In genomic region chr20:32922466-32922865, GRCh38 we compare ENCODE assay signal across 14 cellular contexts.
DNase-seq lines count a peak whose midpoint lies in the region; ATAC-seq, FAIRE-seq and TF ChIP-seq lines count a peak whose summit lies in the region.
"Had no signal": no experiment of that assay in that cellular context is flagged by ENCODE, and none has a peak within 500 bp of the region (broad histone marks: within the 10 kb centered on the region; RNA-seq: fewer than 3 reads in every experiment).

No MANE protein-coding gene starts in this region.

- H4K20me1 ChIP-seq in K562 (replicated peaks; ENCODE audit: control insufficient read depth, insufficient read depth, low read length) (no peaks in the 10 kb centered on the region), osteoblast (ENCODE audit: insufficient read depth, low read length) (no peaks in the 10 kb centered on the region)

- no peak overlapping the region for H3K9ac ChIP-seq in K562 (ENCODE audit: insufficient read depth in 1 of 2, low read depth in 2 of 2, low read length in 2 of 2)

- ATAC-seq in A549 (no peak), K562 (no peak)
- ATAC-seq: CD8-positive, alpha-beta T cell had no signal

- H3K36me3 ChIP-seq in K562 (ENCODE audit: control insufficient read depth, insufficient read depth, low read length) (no peaks in the 10 kb centered on the region), osteoblast (ENCODE audit: insufficient read depth, low read length) (no peaks in the 10 kb centered on the region), vagina (no peaks in the 10 kb centered on the region), prostate gland (no peaks in the 10 kb centered on the region)

- H2AFZ ChIP-seq in K562 (ENCODE audit: low read depth, low read length) (no peak overlapping the region), osteoblast (ENCODE audit: low read length) (no peak overlapping the region)

- no peak overlapping the region for H3K4me3 ChIP-seq in A549
- no peak overlapping the region for H3K4me3 ChIP-seq in K562
- no peak overlapping the region for H3K4me3 ChIP-seq in osteoblast (ENCODE audit: insufficient read depth, low read length)
- H3K4me3 ChIP-seq in vagina, result no peak overlapping the region
- no peak overlapping the region for H3K4me3 ChIP-seq in prostate gland

- H3K79me2 ChIP-seq in K562 (ENCODE audit: control insufficient read depth, insufficient read depth, low read length) (no peaks in the 10 kb centered on the region), osteoblast (ENCODE audit: insufficient read depth, low read length) (no peaks in the 10 kb centered on the region)

- FAIRE-seq in A549 (lab: Jason Lieb, UNC), result no peak
- FAIRE-seq in K562 (lab: Jason Lieb, UNC), result no peak
- FAIRE-seq: H1 had no signal

- H3K27me3 ChIP-seq in K562 (ENCODE audit: control insufficient read depth in 2 of 2, insufficient read depth in 2 of 2, low read length in 2 of 2), result peaks cover 2 to 39% of the 10 kb centered on the region in 2 experiments; a peak in 4 of 5 replicates
- no peaks in the 10 kb centered on the region for H3K27me3 ChIP-seq in osteoblast (ENCODE audit: insufficient read depth, low read length)
- H3K27me3 ChIP-seq in vagina, result no peaks in the 10 kb centered on the region
- H3K27me3 ChIP-seq in prostate gland (replicated peaks; ENCODE audit: insufficient read depth), result no peaks in the 10 kb centered on the region

- in situ Hi-C loops in K562 (cut with MboI), result no loop called here

- no peak for TF ChIP-seq EP300 in A549 (IDR thresholded peaks at IDR 0.05)
- TF ChIP-seq EP300 in K562 (IDR thresholded peaks at IDR 0.05; ENCODE audit: low read length), result no peak

- no TSS peak for BruUV-seq in K562 (replicated peaks; lab: Mats Ljungman, UMichigan)

- H3K4me1 ChIP-seq in A549 (no peaks in the 10 kb centered on the region), K562 (replicated peaks in 1 of 2; ENCODE audit: control insufficient read depth in 2 of 2, insufficient read depth in 2 of 2, low read length in 2 of 2) (no peaks in the 10 kb centered on the region; a peak in 1 of 5 replicates), osteoblast (ENCODE audit: insufficient read depth, low read length) (no peaks in the 10 kb centered on the region), vagina (no peaks in the 10 kb centered on the region), prostate gland (replicated peaks) (no peaks in the 10 kb centered on the region)

- no peaks in the 10 kb centered on the region; the same call in 2 of the 3 replicates for H3K9me3 ChIP-seq in A549
- H3K9me3 ChIP-seq in K562 (replicated peaks; ENCODE audit: control insufficient read depth, insufficient read depth, low read depth, low read length), result no peaks in the 10 kb centered on the region
- no peaks in the 10 kb centered on the region for H3K9me3 ChIP-seq in osteoblast (ENCODE audit: low read depth, low read length)
- H3K9me3 ChIP-seq in vagina, result no peaks in the 10 kb centered on the region
- no peaks in the 10 kb centered on the region for H3K9me3 ChIP-seq in prostate gland

- H3K9me1 ChIP-seq in K562 (ENCODE audit: control insufficient read depth, insufficient read depth, low read length), result no peaks in the 10 kb centered on the region

- DNase-seq in A549 (ENCODE audit: low read depth in 1 of 2, low spot score in 1 of 2), result no peak
- DNase-seq in K562 (ENCODE audit: extremely low read depth in 1 of 4, low spot score in 3 of 4), result no peak
- peak; percentile 39 for DNase-seq in osteoblast (ENCODE audit: insufficient read length, low spot score, missing footprints)
- peak; percentile 14 to 64 for DNase-seq in vagina (ENCODE audit: extremely low spot score in 2 of 2)
- DNase-seq in stimulated activated naive CD4-positive, alpha-beta T cell (lab: John Stamatoyannopoulos, UW), result no peak
- no peak for DNase-seq in prostate gland (ENCODE audit: low spot score)
- DNase-seq: ACHN; Calu3; CD8-positive, alpha-beta T cell; DMS79 treated with DMSO at 0.1 percent for 48 hours; GF-D8; H9; IMR-90 had no signal

- TF ChIP-seq POLR2A in A549 (IDR thresholded peaks at IDR 0.05; ENCODE audit: low read length), result no peak
- TF ChIP-seq POLR2A in K562 (conservative IDR thresholded peaks at IDR 0.05), result no peak
- TF ChIP-seq POLR2A in vagina (IDR thresholded peaks at IDR 0.05), result no peak
- no peak for TF ChIP-seq POLR2A in prostate gland (IDR thresholded peaks at IDR 0.05)

- POLR2A ChIA-PET in A549 (lab: Yijun Ruan, JAX) (no interaction called here), K562 (lab: Yijun Ruan, JAX) (interaction anchor here (1.0 to 1.7 kb wide), 2 partner anchors 13 to 23 kb away, joined by 4 to 5 read pairs; no protein-coding TSS in a partner anchor)

- WGBS in A549 (ENCODE audit: missing lambda C conversion rate), result 22% methylated on average over 3 of the region's 3 CpGs
- 0% methylated on average over 3 of the region's 3 CpGs for WGBS in K562 (ENCODE audit: insufficient coverage, low coverage, missing lambda C conversion rate)
- 83% methylated on average over 3 of the region's 3 CpGs for WGBS in prostate gland

- no peak for TF ChIP-seq RAD21 in A549 (conservative IDR thresholded peaks at IDR 0.05 in 1 of 2, IDR thresholded peaks at IDR 0.05 in 1 of 2)
- TF ChIP-seq RAD21 in K562 (CRISPR knock-in tag; conservative IDR thresholded peaks at IDR 0.05 in 1 of 2, IDR thresholded peaks at IDR 0.05 in 1 of 2), result no peak

- CTCF ChIA-PET in A549 (lab: Yijun Ruan, JAX) (interaction anchor here (1.5 kb wide), 1 partner anchor 22 kb away, joined by 3 read pairs; no protein-coding TSS in a partner anchor), K562 (lab: Yijun Ruan, JAX; ENCODE audit: low intra/inter-chr PET ratio) (no interaction called here)

- no peak overlapping the region for H3K4me2 ChIP-seq in A549
- H3K4me2 ChIP-seq in K562 (ENCODE audit: insufficient read depth, low read length), result no peak overlapping the region
- H3K4me2 ChIP-seq in osteoblast (ENCODE audit: insufficient read depth, low read length), result no peak overlapping the region

- intact Hi-C loops in K562 (cut with micrococcal nuclease) (no loop called here), vagina (cut with DNase I) (no loop called here), prostate gland (cut with DNase I) (no loop called here)

- H3K27ac ChIP-seq in A549, result no peak overlapping the region
- H3K27ac ChIP-seq in K562 (ENCODE audit: extremely low read depth, low read depth, low read length), result no peak overlapping the region
- H3K27ac ChIP-seq in osteoblast (ENCODE audit: low read depth, low read length), result no peak overlapping the region
- no peak overlapping the region for H3K27ac ChIP-seq in vagina
- no peak overlapping the region for H3K27ac ChIP-seq in prostate gland

- no peak for TF ChIP-seq CTCF in A549 (IDR thresholded peaks at IDR 0.05)
- TF ChIP-seq CTCF in K562 (IDR thresholded peaks at IDR 0.05 in 2 of 3, conservative IDR thresholded peaks at IDR 0.05 in 1 of 3; ENCODE audit: insufficient read depth in 2 of 3, low read depth in 1 of 3, low read length in 3 of 3), result no peak
- TF ChIP-seq CTCF in osteoblast (IDR thresholded peaks at IDR 0.05; ENCODE audit: extremely low read depth, low read depth, low read length), result no peak
- no peak for TF ChIP-seq CTCF in vagina (IDR thresholded peaks at IDR 0.05)
- no peak for TF ChIP-seq CTCF in prostate gland (IDR thresholded peaks at IDR 0.05)

TF ChIP-seq in A549, 52 proteins besides CTCF, POLR2A, EP300 and RAD21:
- no peak for TF ChIP-seq KDM5A (IDR thresholded peaks at IDR 0.05)
- TF ChIP-seq ZFP36 (IDR thresholded peaks at IDR 0.05; ENCODE audit: borderline replicate concordance, partially characterized antibody), result peak; percentile 6
TF ChIP-seq in A549: peak in this region for 1.

TF ChIP-seq in K562, 482 proteins besides CTCF, POLR2A, EP300 and RAD21:
- no peak for TF ChIP-seq FOXK1 (CRISPR knock-in tag; IDR thresholded peaks at IDR 0.05; ENCODE audit: borderline replicate concordance)
- peak; percentile 67 for TF ChIP-seq ZFP36 (IDR thresholded peaks at IDR 0.05; ENCODE audit: low read depth, low read length, partially characterized antibody)

Comparison
In these comparisons a context has a peak if more than half of its experiments do, and no peak if none do; other contexts are left out.
1. DNase-seq: peak in osteoblast (single experiment) and vagina (2 of 2); none in A549 (0 of 2), K562 (0 of 4), stimulated activated naive CD4-positive, alpha-beta T cell (0 of 6) and prostate gland (single experiment).
2. Of the 35 proteins assayed by ChIP-seq in both K562 and A549: peak only in K562: none; only in A549: none; in both: ZFP36; in neither: 34.